In the genomic region with DNA sequence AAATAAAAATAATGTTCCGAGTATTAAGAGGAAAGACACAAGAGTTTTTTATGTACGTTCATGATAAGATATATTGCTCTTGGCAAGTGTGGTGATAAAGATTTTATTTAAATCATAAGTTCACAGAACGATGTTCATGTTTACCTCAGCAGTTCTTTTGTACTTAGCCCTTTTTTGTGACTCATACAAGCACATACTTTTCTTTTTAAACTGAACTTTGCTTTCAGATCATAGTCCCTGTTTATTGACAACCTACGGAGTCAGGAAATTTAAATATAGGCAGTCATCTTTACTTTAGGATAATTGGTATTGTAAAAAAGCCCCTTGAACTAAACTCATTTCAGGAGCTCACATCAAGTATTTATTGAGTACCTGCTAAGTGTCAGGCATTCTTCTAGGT, we compare ENCODE assay signal across 30 cellular contexts. TPM values are rescaled to one million over a fixed set of nuclear protein-coding genes. Genes with fewer than 3 reads are reported as not detected.
DNase-seq lines count a peak whose midpoint lies in the region; ATAC-seq, FAIRE-seq and TF ChIP-seq lines count a peak whose summit lies in the region.
"Had no signal": no experiment of that assay in that cellular context is flagged by ENCODE, and none has a peak within 500 bp of the region (broad histone marks: within the 10 kb centered on the region; RNA-seq: fewer than 3 reads in every experiment).

No MANE protein-coding gene starts in this region.

- dilution Hi-C loops in endothelial cell of umbilical vein (cut with MboI; ENCODE audit: extremely low pct_ligation_motif_present, low sequenced_read_pairs) = no loop called here

- H2AFZ ChIP-seq in GM23248 (peak overlapping the region; percentile 98; the same call in 1 of the 2 replicates), endothelial cell of umbilical vein (ENCODE audit: low read depth, low read length) (no peak overlapping the region)

- H3K36me3 Mint-ChIP-seq in T-helper 2 cell treated with Interferon-gamma antibody and Interleukin-4, amounts not matched to agents 5 μg/mL and 100 μg/mL, for 36 hours (ENCODE audit: low read depth) = no peaks in the 10 kb centered on the region
- no peaks in the 10 kb centered on the region for H3K36me3 Mint-ChIP-seq in nephron (ENCODE audit: low read depth)

- no peaks in the 10 kb centered on the region for H3K9me3 ChIP-seq in GM23248 (ENCODE audit: low read depth)
- H3K9me3 ChIP-seq in endothelial cell of umbilical vein (replicated peaks; ENCODE audit: control insufficient read depth, insufficient read depth, low read length) = no peaks in the 10 kb centered on the region
- no peaks in the 10 kb centered on the region for H3K9me3 ChIP-seq in heart left ventricle

- peak; percentile 21 for FAIRE-seq in endothelial cell of umbilical vein (lab: Jason Lieb, UNC)
- FAIRE-seq: H1 had no signal

- H3K27ac Mint-ChIP-seq in T-helper 2 cell treated with Interferon-gamma antibody and Interleukin-4, amounts not matched to agents 5 μg/mL and 100 μg/mL, for 36 hours = peak overlapping the region; percentile 16
- peak overlapping the region; percentile 99 to 100 (median 100) for H3K27ac Mint-ChIP-seq in nephron

- TF ChIP-seq POLR2A in endothelial cell of umbilical vein (IDR thresholded peaks at IDR 0.05; ENCODE audit: low read depth, low read length) (no peak), heart left ventricle (IDR thresholded peaks at IDR 0.05) (no peak)

- CTCF ChIA-PET in endothelial cell of umbilical vein (lab: Charles Lee) = no interaction called here

- intact Hi-C loops in endothelial cell of umbilical vein (cut with micrococcal nuclease) (loop anchor here (5.0 to 10.0 kb wide), 2 partner anchors 1017 to 1090 kb away; a partner anchor contains a TSS), heart left ventricle (cut with DNase I) (loop anchor here in 9 of 10 donors (5.0 to 10.0 kb wide), 4 partner anchors 143 to 553 kb away; no protein-coding TSS in a partner anchor)

- POLR2A ChIA-PET in endothelial cell of umbilical vein (lab: Charles Lee) = no interaction called here

- in situ Hi-C loops in GM23248 (cut with MboI) = loop anchor here (25.0 kb wide), 3 partner anchors 732 to 1182 kb away; a partner anchor contains a TSS

- no peak for ATAC-seq in HG03354 (IDR thresholded peaks at IDR 0.05; ENCODE audit: poor library complexity, severe bottlenecking, unreplicated experiment)
- ATAC-seq in heart left ventricle = no peak
- ATAC-seq: activated T-cell treated with anti-CD3 and anti-CD28 coated beads, Interleukin-2, amount 50 U/mL, for 72 hours; right cardiac atrium had no signal

- H3K4me2 ChIP-seq in GM23248 (ENCODE audit: unreplicated experiment) (no peak overlapping the region), endothelial cell of umbilical vein (ENCODE audit: insufficient read depth, low read length) (no peak overlapping the region)

- H3K9ac ChIP-seq in GM23248 = no peak overlapping the region
- no peak overlapping the region for H3K9ac ChIP-seq in endothelial cell of umbilical vein (replicated peaks; ENCODE audit: extremely low read depth, insufficient read depth, low read length)

- no peak overlapping the region for H3K4me3 Mint-ChIP-seq in T-helper 2 cell treated with Interferon-gamma antibody and Interleukin-4, amounts not matched to agents 5 μg/mL and 100 μg/mL, for 36 hours
- H3K4me3 Mint-ChIP-seq in nephron = peak overlapping the region; percentile 95 to 99 (median 95)

- H3K4me3 ChIP-seq in GM23248 (no peak overlapping the region), endothelial cell of umbilical vein (replicated peaks in 1 of 3; ENCODE audit: insufficient read depth in 1 of 3, low read depth in 1 of 3, low read length in 3 of 3) (no peak overlapping the region), heart left ventricle (no peak overlapping the region)
- H3K4me3 ChIP-seq: PC-9 had no signal

- TF ChIP-seq CTCF in endothelial cell of umbilical vein (IDR thresholded peaks at IDR 0.05; ENCODE audit: extremely low read depth in 1 of 2, insufficient read depth in 1 of 2, low read depth in 1 of 2, low read length in 2 of 2) (no peak), nephron (IDR thresholded peaks at IDR 0.05; ENCODE audit: unreplicated experiment in 3 of 3) (no peak), heart left ventricle (IDR thresholded peaks at IDR 0.05) (no peak)

- no TSS peak for BruUV-seq in endothelial cell of umbilical vein (replicated peaks; lab: Mats Ljungman, UMichigan)

- peaks cover 5% of the 10 kb centered on the region for H3K27me3 Mint-ChIP-seq in T-helper 2 cell treated with Interferon-gamma antibody and Interleukin-4, amounts not matched to agents 5 μg/mL and 100 μg/mL, for 36 hours (ENCODE audit: low read depth)
- no peaks in the 10 kb centered on the region for H3K27me3 Mint-ChIP-seq in nephron (ENCODE audit: low read depth)

- H3K36me3 ChIP-seq in GM23248 (ENCODE audit: low read depth) (no peaks in the 10 kb centered on the region), endothelial cell of umbilical vein (ENCODE audit: control insufficient read depth in 2 of 2, extremely low read depth in 1 of 2, insufficient read depth in 2 of 2, low read length in 2 of 2) (no peaks in the 10 kb centered on the region), heart left ventricle (no peaks in the 10 kb centered on the region)

- no peaks in the 10 kb centered on the region for H3K9me2 ChIP-seq in GM23248 (ENCODE audit: insufficient read depth)

- 42 to 46% methylated on average over 4 of the region's 4 CpGs for WGBS in GM23248 (ENCODE audit: low coverage in 1 of 2, low lambda C conversion rate in 2 of 2, missing lambda C conversion rate in 2 of 2), 2 experiments
- WGBS in heart left ventricle, 4 donors = 68 to 77% (median 72%) methylated on average over 4 of the region's 4 CpGs

- peaks cover 5% of the 10 kb centered on the region for H3K4me1 Mint-ChIP-seq in T-helper 2 cell treated with Interferon-gamma antibody and Interleukin-4, amounts not matched to agents 5 μg/mL and 100 μg/mL, for 36 hours (ENCODE audit: low read depth)
- peaks cover 21% of the 10 kb centered on the region for H3K4me1 Mint-ChIP-seq in nephron

- no peaks in the 10 kb centered on the region for H3K9me1 ChIP-seq in endothelial cell of umbilical vein (replicated peaks; ENCODE audit: control insufficient read depth, extremely low read depth, insufficient read depth, low read length)

- H3K27me3 ChIP-seq in GM23248 (replicated peaks; ENCODE audit: insufficient read depth) = no peaks in the 10 kb centered on the region
- H3K27me3 ChIP-seq in endothelial cell of umbilical vein (ENCODE audit: control insufficient read depth in 2 of 2, insufficient read depth in 2 of 2, low read length in 2 of 2) = no peaks in the 10 kb centered on the region
- H3K27me3 ChIP-seq in heart left ventricle = no peaks in the 10 kb centered on the region
- H3K27me3 ChIP-seq: dorsolateral prefrontal cortex had no signal

- no peak for DNase-seq in T-helper 2 cell treated with Interferon-gamma antibody and Interleukin-4, amounts not matched to agents 5 μg/mL and 100 μg/mL, for 36 hours (ENCODE audit: low spot score)
- DNase-seq in T-helper 2 cell (no peak), GM23248 (peak; percentile 12), endothelial cell of umbilical vein (ENCODE audit: low read depth, low spot score) (no peak), heart left ventricle (no peak)
- no peak for DNase-seq in stimulated activated CD4-positive, alpha-beta T cell treated with anti-CD3 and anti-CD28 coated beads, Interleukin-1b, Interleukin-23, amount 100 ng/mL, for 48 hours
- DNase-seq: activated CD4-positive, CD25-positive, alpha-beta regulatory T cell treated with anti-CD3 and anti-CD28 coated beads, Interleukin-2, amount 50 U/mL, for 72 hours; activated CD8-positive, alpha-beta memory T cell treated with anti-CD3 and anti-CD28 coated beads for 24 hours; activated naive CD4-positive, alpha-beta T cell treated with anti-CD3 and anti-CD28 coated beads for 36 hours; activated T-cell treated with anti-CD3 and anti-CD28 coated beads, Interleukin-2, amount 50 U/mL, for 72 hours; anterior cingulate cortex; caudate nucleus; DMS79 treated with DMSO at 0.1 percent for 48 hours; dorsolateral prefrontal cortex; mesenchymal stem cell; NCI-H1436 treated with DMSO at 0.1 percent for 48 hours; NCI-H524 treated with DMSO at 0.1 percent for 48 hours; NK-92 treated with Interleukin-12 subunit alpha and Interleukin-12 subunit beta, amount 100 ng/mL, for 24 hours; PC-9; right cardiac atrium; SHP77; stimulated activated CD4-positive, alpha-beta T cell treated with anti-CD3 and anti-CD28 coated beads, Interleukin-12 subunit alpha, Interleukin-12 subunit beta, amount 100 ng/mL, for 4 hours; stimulated activated CD4-positive, alpha-beta T cell treated with anti-CD3 and anti-CD28 coated beads, Interleukin-4, amount 100 ng/mL, for 4 hours; trophoblast cell had no signal

- H3K79me2 ChIP-seq in GM23248 (ENCODE audit: insufficient read depth) (no peaks in the 10 kb centered on the region), endothelial cell of umbilical vein (ENCODE audit: control insufficient read depth, insufficient read depth, low read length) (no peaks in the 10 kb centered on the region)

- H3K9me3 Mint-ChIP-seq in T-helper 2 cell treated with Interferon-gamma antibody and Interleukin-4, amounts not matched to agents 5 μg/mL and 100 μg/mL, for 36 hours = no peaks in the 10 kb centered on the region
- no peaks in the 10 kb centered on the region for H3K9me3 Mint-ChIP-seq in nephron
- H3K9me3 Mint-ChIP-seq: activated naive CD4-positive, alpha-beta T cell treated with anti-CD3 and anti-CD28 coated beads for 36 hours; activated T-cell treated with anti-CD3 and anti-CD28 coated beads, Interleukin-2, amount 50 U/mL, for 72 hours had no signal

- peaks cover 12% of the 10 kb centered on the region for H3K4me1 ChIP-seq in GM23248 (ENCODE audit: insufficient read depth)
- H3K4me1 ChIP-seq in endothelial cell of umbilical vein (ENCODE audit: control insufficient read depth, extremely low read depth, insufficient read depth, low read length) = peaks cover 6% of the 10 kb centered on the region
- H3K4me1 ChIP-seq in heart left ventricle = peaks cover 0 to 17% (median 2%) of the 10 kb centered on the region in 12 donors

- H3F3A ChIP-seq in GM23248 (ENCODE audit: insufficient read depth) = peaks cover 12% of the 10 kb centered on the region; the same call in 1 of the 2 replicates

- H3K27ac ChIP-seq in GM23248 = no peak overlapping the region
- no peak overlapping the region for H3K27ac ChIP-seq in endothelial cell of umbilical vein (ENCODE audit: insufficient read depth, low read depth, low read length)
- no peak overlapping the region for H3K27ac ChIP-seq in heart left ventricle
- H3K27ac ChIP-seq: 22Rv1, KMS-11, PC-9 had no signal

- H4K20me1 ChIP-seq in GM23248 (ENCODE audit: insufficient read depth) (no peaks in the 10 kb centered on the region), endothelial cell of umbilical vein (replicated peaks; ENCODE audit: control insufficient read depth, extremely low read depth, insufficient read depth, low read length) (no peaks in the 10 kb centered on the region)

RNA-seq across cellular contexts. Expression of a gene that starts 1.3 kb away (rescaled TPM):
- 11.2 and 15.2 TPM in 2 replicates for total RNA-seq in GM23248 (2014; rRNA removed; shearing (Covaris generic))
- polyA plus RNA-seq in GM23248 (2016; fragmentation: Nextera tagmentation; extraction: Ambion mirVana) = 13.4 and 14.0 TPM in 2 replicates
- total RNA-seq in endothelial cell of umbilical vein = 6.7 and 7.9 TPM in 2 replicates
- polyA plus RNA-seq in endothelial cell of umbilical vein = 8.5 and 8.9 TPM in 2 replicates
- polyA plus RNA-seq in endothelial cell of umbilical vein (2011; cell fraction: cytosol; rRNA removed) = 5.9 and 7.2 TPM in 2 replicates
- polyA plus RNA-seq in endothelial cell of umbilical vein (2011; cell fraction: nucleus; rRNA removed) = 4.7 and 4.8 TPM in 2 replicates
- 3.6 and 4.4 TPM in 2 replicates for polyA plus RNA-seq in endothelial cell of umbilical vein (2012)
- 5.7 and 7.4 TPM in 2 replicates for polyA minus RNA-seq in endothelial cell of umbilical vein
- not detected for polyA minus RNA-seq in endothelial cell of umbilical vein (2011; cell fraction: cytosol; rRNA and poly(A)+ RNA removed)
- 2.4 and 2.6 TPM in 2 replicates for polyA minus RNA-seq in endothelial cell of umbilical vein (2011; cell fraction: nucleus; rRNA and poly(A)+ RNA removed)
- 10 to 100 TPM in 4 of 9 donors, 1 to 10 TPM in 5; 3.9 to 26.0 (median 9.6) TPM for total RNA-seq in heart left ventricle
- polyA plus RNA-seq in heart left ventricle = 1 to 10 TPM; 2.6 to 3.6 TPM

RNA-seq across cellular contexts. Expression of a gene that starts 51.4 kb away (rescaled TPM):
- 0.25 TPM in 1 of 2 replicates, not detected in the other for total RNA-seq in GM23248 (2014; rRNA removed; shearing (Covaris generic))
- polyA plus RNA-seq in GM23248 (2016; fragmentation: Nextera tagmentation; extraction: Ambion mirVana) (not detected in 2 replicates), endothelial cell of umbilical vein (not detected in 2 replicates), heart left ventricle (under 1 TPM in 1 of 2 donors, not detected in 1; 0.04 TPM)
- total RNA-seq in endothelial cell of umbilical vein (not detected in 2 replicates), heart left ventricle (1 to 10 TPM in 1 of 9 donors, under 1 TPM in 2, not detected in 6; 0.18 to 1.5 (median 0.29) TPM)
- not detected in 2 replicates for polyA plus RNA-seq in endothelial cell of umbilical vein (2011; cell fraction: cytosol; rRNA removed)
- polyA plus RNA-seq in endothelial cell of umbilical vein (2011; cell fraction: nucleus; rRNA removed) = not detected in 2 replicates
- polyA plus RNA-seq in endothelial cell of umbilical vein (2012) = not detected in 2 replicates
- polyA minus RNA-seq in endothelial cell of umbilical vein = not detected in 2 replicates
- not detected for polyA minus RNA-seq in endothelial cell of umbilical vein (2011; cell fraction: cytosol; rRNA and poly(A)+ RNA removed)
- polyA minus RNA-seq in endothelial cell of umbilical vein (2011; cell fraction: nucleus; rRNA and poly(A)+ RNA removed) = not detected in 2 replicates
- total RNA-seq: activated naive CD4-positive, alpha-beta T cell treated with anti-CD3 and anti-CD28 coated beads for 36 hours; H1; osteocyte; right cardiac atrium had no signal
- polyA plus RNA-seq: right cardiac atrium had no signal
